11 cellular contexts compared by ENCODE assay signal in the genomic region with DNA sequence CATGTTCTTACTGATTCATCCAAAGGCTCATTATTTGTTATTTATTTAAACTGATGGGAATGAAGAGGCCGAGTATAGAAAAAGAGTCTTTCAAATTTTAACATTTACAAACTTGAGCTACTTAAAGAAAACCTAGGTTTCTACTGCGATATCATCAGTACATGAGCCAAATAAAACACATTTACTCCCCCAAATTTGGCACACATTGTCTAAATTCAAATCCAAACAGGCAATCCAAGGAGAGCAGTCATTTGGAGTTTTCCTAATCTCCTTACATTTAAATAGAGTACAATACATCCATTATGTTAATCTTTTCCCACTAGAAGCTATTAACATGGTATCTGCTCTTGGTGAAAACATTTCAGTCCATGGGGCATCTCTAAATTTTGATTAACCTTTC. TPM values are rescaled to one million over a fixed set of nuclear protein-coding genes. Genes with fewer than 3 reads are reported as not detected.
DNase-seq lines count a peak whose midpoint lies in the region; ATAC-seq and TF ChIP-seq lines count a peak whose summit lies in the region.
"Had no signal": no experiment of that assay in that cellular context is flagged by ENCODE, and none has a peak within 500 bp of the region (broad histone marks: within the 10 kb centered on the region; RNA-seq: fewer than 3 reads in every experiment).

No MANE protein-coding gene starts in this region.

- no peaks in the 10 kb centered on the region for H3K9me2 ChIP-seq in GM23338 (ENCODE audit: insufficient read depth)

- H3K4me3 ChIP-seq in AG09309 (ENCODE audit: control insufficient read depth, low read depth, low read length), result peak overlapping the region; percentile 80
- H3K4me3 ChIP-seq in GM23338, result peak overlapping the region; percentile 57
- peak overlapping the region; percentile 91 for H3K4me3 ChIP-seq in adipocyte (ENCODE audit: low read length)

- H3K9ac ChIP-seq in adipocyte (ENCODE audit: low read length), result peak overlapping the region; percentile 94

- peaks cover 4% of the 10 kb centered on the region for H3K27me3 Mint-ChIP-seq in GM23338 (ENCODE audit: insufficient read depth, low read depth, poor library complexity)
- no peaks in the 10 kb centered on the region for H3K27me3 Mint-ChIP-seq in mesothelial cell of epicardium (ENCODE audit: low read depth)

- H3K27ac ChIP-seq in GM23338 (ENCODE audit: low read depth), result no peak overlapping the region
- H3K27ac ChIP-seq: transverse colon had no signal

- no peaks in the 10 kb centered on the region for H3K9me3 Mint-ChIP-seq in GM23338
- no peaks in the 10 kb centered on the region for H3K9me3 Mint-ChIP-seq in mesothelial cell of epicardium

- no peaks in the 10 kb centered on the region for H4K20me1 ChIP-seq in GM23338 (replicated peaks; ENCODE audit: insufficient read depth)

- H3K4me1 ChIP-seq in GM23338 (ENCODE audit: insufficient read depth) (peaks cover 28% of the 10 kb centered on the region), adipocyte (ENCODE audit: control insufficient read depth, insufficient read depth, low read length) (peaks cover 27% of the 10 kb centered on the region)

- no peak overlapping the region for H3K27ac Mint-ChIP-seq in GM23338
- H3K27ac Mint-ChIP-seq in mesothelial cell of epicardium, result no peak overlapping the region

- ATAC-seq in GM23338 (no peak), HG02571 (IDR thresholded peaks at IDR 0.05; ENCODE audit: unreplicated experiment) (no peak), HG03571 (IDR thresholded peaks at IDR 0.05; ENCODE audit: unreplicated experiment) (no peak), GM19452 (IDR thresholded peaks at IDR 0.05; ENCODE audit: unreplicated experiment) (no peak)

- H3K9me3 ChIP-seq in adipocyte (ENCODE audit: control insufficient read depth, low read length), result no peaks in the 10 kb centered on the region
- H3K9me3 ChIP-seq: transverse colon had no signal

- H3K36me3 Mint-ChIP-seq in GM23338 (ENCODE audit: low read depth), result no peaks in the 10 kb centered on the region
- no peaks in the 10 kb centered on the region for H3K36me3 Mint-ChIP-seq in mesothelial cell of epicardium

- H3F3A ChIP-seq in GM23338 (replicated peaks; ENCODE audit: low read depth), result no peaks in the 10 kb centered on the region

- peaks cover 25% of the 10 kb centered on the region for H3K4me1 Mint-ChIP-seq in GM23338
- peaks cover 36% of the 10 kb centered on the region for H3K4me1 Mint-ChIP-seq in mesothelial cell of epicardium

- DNase-seq in AG09309 (ENCODE audit: low read depth), result no peak
- no peak for DNase-seq in GM23338 (ENCODE audit: low spot score)
- no peak for DNase-seq in adipocyte (ENCODE audit: low read depth)
- DNase-seq in mesothelial cell of epicardium (ENCODE audit: low spot score in 2 of 2, unreplicated experiment in 2 of 2), result no peak
- DNase-seq in stimulated activated CD4-positive, alpha-beta T cell treated with anti-CD3 and anti-CD28 coated beads, Interleukin-2, amount 100 ng/mL, for 24 hours, result no peak
- DNase-seq: Kasumi-1, NCI-H345, transverse colon had no signal

- H3K27me3 ChIP-seq in GM23338 (ENCODE audit: insufficient read depth), result no peaks in the 10 kb centered on the region
- H3K27me3 ChIP-seq in adipocyte (replicated peaks; ENCODE audit: control insufficient read depth, insufficient read depth, low read length), result no peaks in the 10 kb centered on the region
- H3K27me3 ChIP-seq: transverse colon had no signal

- no peaks in the 10 kb centered on the region for H3K36me3 ChIP-seq in GM23338 (ENCODE audit: insufficient read depth)
- no peaks in the 10 kb centered on the region for H3K36me3 ChIP-seq in adipocyte (ENCODE audit: control insufficient read depth, insufficient read depth, low read length, severe bottlenecking)
- H3K36me3 ChIP-seq: transverse colon had no signal

- peak overlapping the region; percentile 80 for H3K4me2 ChIP-seq in GM23338

- peak overlapping the region; percentile 82 for H3K4me3 Mint-ChIP-seq in GM23338
- H3K4me3 Mint-ChIP-seq in mesothelial cell of epicardium, result peak overlapping the region; percentile 91

- H2AFZ ChIP-seq in GM23338, result no peak overlapping the region

- peaks cover 46% of the 10 kb centered on the region for H3K79me2 ChIP-seq in GM23338 (replicated peaks; ENCODE audit: insufficient read depth)

- TF ChIP-seq CTCF in AG09309 (IDR thresholded peaks at IDR 0.05; ENCODE audit: control insufficient read depth, insufficient read depth, low read depth, low read length, missing control alignments) (no peak), GM23338 (conservative IDR thresholded peaks at IDR 0.05; ENCODE audit: low read depth in 2 of 2) (no peak), mesothelial cell of epicardium (IDR thresholded peaks at IDR 0.05; ENCODE audit: unreplicated experiment) (no peak)

TF ChIP-seq in GM23338, 12 proteins besides CTCF, POLR2A, EP300 and RAD21:
- TF ChIP-seq NANOG (IDR thresholded peaks at IDR 0.05; ENCODE audit: borderline replicate concordance), result no peak
- no peak for TF ChIP-seq EZH2 (IDR thresholded peaks at IDR 0.05; ENCODE audit: low read depth, unreplicated experiment)
- TF ChIP-seq STAT1 (IDR thresholded peaks at IDR 0.05; ENCODE audit: unreplicated experiment), result no peak
- no peak for TF ChIP-seq ZNF331 (CRISPR knock-in tag; IDR thresholded peaks at IDR 0.05; ENCODE audit: low read depth)

RNA-seq across cellular contexts. Expression of gene NMT2, which starts 2.2 kb away (rescaled TPM):
- 16.8 and 17.4 TPM in 2 replicates for total RNA-seq in GM23338 (2014; rRNA removed; shearing (Covaris generic))
- polyA plus RNA-seq in GM23338 (2016; fragmentation: Nextera tagmentation; extraction: Ambion mirVana), result 10.1 and 11.7 TPM in 2 replicates
- total RNA-seq in mesothelial cell of epicardium, result 19.3 to 21.9 TPM (median 20.0 TPM) in 3 replicates
